In genomic region chr11:91871048-91871447, GRCh38 we compare ENCODE assay signal across 30 cellular contexts.
"Had no signal": no experiment of that assay in that cellular context is flagged by ENCODE, and none has a peak within 500 bp of the region (broad histone marks: within the 10 kb centered on the region; RNA-seq: fewer than 3 reads in every experiment).

No MANE protein-coding gene starts in this region.

- H3K4me1 Mint-ChIP-seq: activated B cell treated with CpG ODN at 0.5 μM for 24 hours; activated CD4-positive, alpha-beta T cell treated with anti-CD3 and anti-CD28 coated beads, Interleukin-2, amount 10 ng/mL, durations not matched to agents 24 days and 14 days; activated CD8-positive, alpha-beta memory T cell treated with anti-CD3 and anti-CD28 coated beads, Interleukin-2, amount 10 ng/mL, durations not matched to agents 7 days and 5 days; activated naive CD4-positive, alpha-beta T cell treated with anti-CD3 and anti-CD28 coated beads, Interleukin-2, amount 50 U/mL, for 24 hours; T-cell had no signal

- H3K9me3 Mint-ChIP-seq: activated naive CD4-positive, alpha-beta T cell treated with anti-CD3 and anti-CD28 coated beads, Interleukin-2, amount 50 U/mL, for 24 hours had no signal

- H3K36me3 Mint-ChIP-seq: activated CD8-positive, alpha-beta memory T cell treated with anti-CD3 and anti-CD28 coated beads, Interleukin-2, amount 10 ng/mL, durations not matched to agents 7 days and 5 days; activated naive CD4-positive, alpha-beta T cell treated with anti-CD3 and anti-CD28 coated beads, Interleukin-2, amount 50 U/mL, for 24 hours; T-cell had no signal

- H3K9me3 ChIP-seq: breast epithelium, Peyer's patch, SJSA1 had no signal

- H3K4me3 Mint-ChIP-seq: activated B cell treated with CpG ODN at 0.5 μM for 24 hours; activated CD4-positive, alpha-beta T cell treated with anti-CD3 and anti-CD28 coated beads, Interleukin-2, amount 10 ng/mL, durations not matched to agents 24 days and 14 days; activated CD8-positive, alpha-beta memory T cell treated with anti-CD3 and anti-CD28 coated beads, Interleukin-2, amount 10 ng/mL, durations not matched to agents 7 days and 5 days; activated naive CD4-positive, alpha-beta T cell treated with anti-CD3 and anti-CD28 coated beads, Interleukin-2, amount 50 U/mL, for 24 hours; activated T-cell treated with anti-CD3 and anti-CD28 coated beads, Interleukin-2, amount 50 U/mL, for 24 hours; activated T-helper 1 cell treated with anti-CD3 and anti-CD28 coated beads, Interleukin-12 subunit alpha, Interleukin-12 subunit beta, Interleukin-2, Interleukin-4 antibody, amounts not matched to agents 30 ng/mL and 10 ng/mL and 1 ng/mL, durations not matched to agents 14 hours and 24 hours and 36 hours; T-cell had no signal

- ATAC-seq: activated CD8-positive, alpha-beta memory T cell treated with anti-CD3 and anti-CD28 coated beads, Interleukin-2, amount 10 ng/mL, durations not matched to agents 7 days and 5 days; T-cell had no signal

- H3K4me1 ChIP-seq: breast epithelium, Peyer's patch, SJSA1 had no signal

- H3K4me3 ChIP-seq: breast epithelium, Peyer's patch, SJSA1 had no signal

- H3K27ac ChIP-seq: breast epithelium, Peyer's patch, RWPE1, SJSA1 had no signal

- H3K36me3 ChIP-seq: breast epithelium, Peyer's patch, SJSA1 had no signal

- DNase-seq: activated B cell treated with CpG ODN at 0.5 μM for 24 hours; activated CD4-positive, alpha-beta T cell treated with anti-CD3 and anti-CD28 coated beads for 1 hour; activated CD4-positive, alpha-beta T cell treated with anti-CD3 and anti-CD28 coated beads, Interleukin-2, amount 10 ng/mL, durations not matched to agents 24 days and 14 days; activated CD4-positive, alpha-beta T cell treated with anti-CD3 and anti-CD28 coated beads, Interleukin-2, amount 50 U/mL, for 48 hours; activated CD8-positive, alpha-beta memory T cell treated with anti-CD3 and anti-CD28 coated beads, Interleukin-2, amount 10 ng/mL, durations not matched to agents 7 days and 5 days; activated effector memory CD4-positive, alpha-beta T cell treated with Interleukin-2 at 50 U/mL for 16 hours; activated naive CD4-positive, alpha-beta T cell; activated T-cell treated with anti-CD3 and anti-CD28 coated beads, Interleukin-2, amount 50 U/mL, for 24 hours; aorta; caudate nucleus; MM.1S; NCI-H1105 treated with DMSO at 0.1 percent for 48 hours; NCI-H146; NCI-H1930; NCI-H2171; NCI-H345; NCI-H510A treated with DMSO at 0.1 percent for 48 hours; NK-92 treated with Interleukin-12 subunit alpha and Interleukin-12 subunit beta, amount 100 ng/mL, for 24 hours; OCI-M1; Peyer's patch; Right ventricle myocardium superior; T-cell; T-helper 2 cell; T1000 had no signal

- H3K27ac Mint-ChIP-seq: activated B cell treated with CpG ODN at 0.5 μM for 24 hours; activated CD4-positive, alpha-beta T cell treated with anti-CD3 and anti-CD28 coated beads, Interleukin-2, amount 10 ng/mL, durations not matched to agents 24 days and 14 days; activated CD8-positive, alpha-beta memory T cell treated with anti-CD3 and anti-CD28 coated beads, Interleukin-2, amount 10 ng/mL, durations not matched to agents 7 days and 5 days; activated naive CD4-positive, alpha-beta T cell treated with anti-CD3 and anti-CD28 coated beads, Interleukin-2, amount 50 U/mL, for 24 hours; activated T-cell treated with anti-CD3 and anti-CD28 coated beads, Interleukin-2, amount 50 U/mL, for 24 hours; activated T-helper 1 cell treated with anti-CD3 and anti-CD28 coated beads, Interleukin-12 subunit alpha, Interleukin-12 subunit beta, Interleukin-2, Interleukin-4 antibody, amounts not matched to agents 30 ng/mL and 10 ng/mL and 1 ng/mL, durations not matched to agents 14 hours and 24 hours and 36 hours; T-cell had no signal

- FAIRE-seq: TTC549 had no signal

- H3K27me3 Mint-ChIP-seq: activated B cell treated with CpG ODN at 0.5 μM for 24 hours; activated CD4-positive, alpha-beta T cell treated with anti-CD3 and anti-CD28 coated beads, Interleukin-2, amount 10 ng/mL, durations not matched to agents 24 days and 14 days; activated CD8-positive, alpha-beta memory T cell treated with anti-CD3 and anti-CD28 coated beads, Interleukin-2, amount 10 ng/mL, durations not matched to agents 7 days and 5 days; activated naive CD4-positive, alpha-beta T cell treated with anti-CD3 and anti-CD28 coated beads, Interleukin-2, amount 50 U/mL, for 24 hours; activated T-cell treated with anti-CD3 and anti-CD28 coated beads, Interleukin-2, amount 50 U/mL, for 24 hours; T-cell had no signal

- H3K27me3 ChIP-seq: breast epithelium, Peyer's patch, SJSA1 had no signal
